1 cellular context compared by ENCODE assay signal in the genomic region with DNA sequence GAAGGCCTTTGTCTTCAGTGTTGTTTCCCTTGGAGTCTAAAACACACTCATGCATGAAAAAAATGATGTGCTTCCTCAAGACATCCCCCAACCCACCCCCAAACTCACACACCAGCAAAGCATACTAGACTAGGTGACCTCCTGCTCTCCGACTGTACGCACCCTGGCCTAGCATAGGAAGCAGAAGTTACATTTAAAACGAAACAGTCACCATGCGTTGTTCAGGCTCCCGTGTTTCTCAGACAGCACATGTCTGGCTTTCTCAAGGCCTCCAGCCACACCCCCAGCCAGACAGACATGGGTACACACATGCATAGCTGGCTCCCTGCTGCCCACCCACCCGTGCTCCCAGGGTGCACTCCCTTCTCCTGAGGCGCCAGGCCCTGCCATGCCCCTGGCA.
TF ChIP-seq lines count a peak whose summit lies in the region.

No MANE protein-coding gene starts in this region.

TF ChIP-seq in GM23338, 12 proteins besides CTCF, POLR2A, EP300 and RAD21 (continued from another document):
- TF ChIP-seq, protein P1, sequence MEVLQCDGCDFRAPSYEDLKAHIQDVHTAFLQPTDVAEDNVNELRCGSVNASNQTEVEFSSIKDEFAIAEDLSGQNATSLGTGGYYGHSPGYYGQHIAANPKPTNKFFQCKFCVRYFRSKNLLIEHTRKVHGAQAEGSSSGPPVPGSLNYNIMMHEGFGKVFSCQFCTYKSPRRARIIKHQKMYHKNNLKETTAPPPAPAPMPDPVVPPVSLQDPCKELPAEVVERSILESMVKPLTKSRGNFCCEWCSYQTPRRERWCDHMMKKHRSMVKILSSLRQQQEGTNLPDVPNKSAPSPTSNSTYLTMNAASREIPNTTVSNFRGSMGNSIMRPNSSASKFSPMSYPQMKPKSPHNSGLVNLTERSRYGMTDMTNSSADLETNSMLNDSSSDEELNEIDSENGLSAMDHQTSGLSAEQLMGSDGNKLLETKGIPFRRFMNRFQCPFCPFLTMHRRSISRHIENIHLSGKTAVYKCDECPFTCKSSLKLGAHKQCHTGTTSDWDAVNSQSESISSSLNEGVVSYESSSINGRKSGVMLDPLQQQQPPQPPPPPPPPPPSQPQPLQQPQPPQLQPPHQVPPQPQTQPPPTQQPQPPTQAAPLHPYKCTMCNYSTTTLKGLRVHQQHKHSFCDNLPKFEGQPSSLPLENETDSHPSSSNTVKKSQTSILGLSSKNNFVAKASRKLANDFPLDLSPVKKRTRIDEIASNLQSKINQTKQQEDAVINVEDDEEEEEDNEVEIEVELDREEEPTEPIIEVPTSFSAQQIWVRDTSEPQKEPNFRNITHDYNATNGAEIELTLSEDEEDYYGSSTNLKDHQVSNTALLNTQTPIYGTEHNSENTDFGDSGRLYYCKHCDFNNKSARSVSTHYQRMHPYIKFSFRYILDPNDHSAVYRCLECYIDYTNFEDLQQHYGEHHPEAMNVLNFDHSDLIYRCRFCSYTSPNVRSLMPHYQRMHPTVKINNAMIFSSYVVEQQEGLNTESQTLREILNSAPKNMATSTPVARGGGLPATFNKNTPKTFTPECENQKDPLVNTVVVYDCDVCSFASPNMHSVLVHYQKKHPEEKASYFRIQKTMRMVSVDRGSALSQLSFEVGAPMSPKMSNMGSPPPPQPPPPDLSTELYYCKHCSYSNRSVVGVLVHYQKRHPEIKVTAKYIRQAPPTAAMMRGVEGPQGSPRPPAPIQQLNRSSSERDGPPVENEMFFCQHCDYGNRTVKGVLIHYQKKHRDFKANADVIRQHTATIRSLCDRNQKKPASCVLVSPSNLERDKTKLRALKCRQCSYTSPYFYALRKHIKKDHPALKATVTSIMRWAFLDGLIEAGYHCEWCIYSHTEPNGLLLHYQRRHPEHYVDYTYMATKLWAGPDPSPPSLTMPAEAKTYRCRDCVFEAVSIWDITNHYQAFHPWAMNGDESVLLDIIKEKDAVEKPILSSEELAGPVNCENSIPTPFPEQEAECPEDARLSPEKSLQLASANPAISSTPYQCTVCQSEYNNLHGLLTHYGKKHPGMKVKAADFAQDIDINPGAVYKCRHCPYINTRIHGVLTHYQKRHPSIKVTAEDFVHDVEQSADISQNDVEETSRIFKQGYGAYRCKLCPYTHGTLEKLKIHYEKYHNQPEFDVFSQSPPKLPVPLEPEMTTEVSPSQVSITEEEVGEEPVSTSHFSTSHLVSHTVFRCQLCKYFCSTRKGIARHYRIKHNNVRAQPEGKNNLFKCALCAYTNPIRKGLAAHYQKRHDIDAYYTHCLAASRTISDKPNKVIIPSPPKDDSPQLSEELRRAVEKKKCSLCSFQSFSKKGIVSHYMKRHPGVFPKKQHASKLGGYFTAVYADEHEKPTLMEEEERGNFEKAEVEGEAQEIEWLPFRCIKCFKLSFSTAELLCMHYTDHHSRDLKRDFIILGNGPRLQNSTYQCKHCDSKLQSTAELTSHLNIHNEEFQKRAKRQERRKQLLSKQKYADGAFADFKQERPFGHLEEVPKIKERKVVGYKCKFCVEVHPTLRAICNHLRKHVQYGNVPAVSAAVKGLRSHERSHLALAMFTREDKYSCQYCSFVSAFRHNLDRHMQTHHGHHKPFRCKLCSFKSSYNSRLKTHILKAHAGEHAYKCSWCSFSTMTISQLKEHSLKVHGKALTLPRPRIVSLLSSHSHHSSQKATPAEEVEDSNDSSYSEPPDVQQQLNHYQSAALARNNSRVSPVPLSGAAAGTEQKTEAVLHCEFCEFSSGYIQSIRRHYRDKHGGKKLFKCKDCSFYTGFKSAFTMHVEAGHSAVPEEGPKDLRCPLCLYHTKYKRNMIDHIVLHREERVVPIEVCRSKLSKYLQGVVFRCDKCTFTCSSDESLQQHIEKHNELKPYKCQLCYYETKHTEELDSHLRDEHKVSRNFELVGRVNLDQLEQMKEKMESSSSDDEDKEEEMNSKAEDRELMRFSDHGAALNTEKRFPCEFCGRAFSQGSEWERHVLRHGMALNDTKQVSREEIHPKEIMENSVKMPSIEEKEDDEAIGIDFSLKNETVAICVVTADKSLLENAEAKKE (CRISPR knock-in tag; IDR thresholded peaks at IDR 0.05) = no peak
- TF ChIP-seq EZH2 (IDR thresholded peaks at IDR 0.05; ENCODE audit: low read depth, unreplicated experiment) = no peak
- TF ChIP-seq CREB1 (CRISPR knock-in tag; IDR thresholded peaks at IDR 0.05; ENCODE audit: low read depth) = no peak
- TF ChIP-seq ZNF331 (CRISPR knock-in tag; IDR thresholded peaks at IDR 0.05; ENCODE audit: low read depth) = no peak
- TF ChIP-seq POLR2AphosphoS5 (IDR thresholded peaks at IDR 0.05; ENCODE audit: low read depth) = no peak
- TF ChIP-seq EZH2phosphoT487 (IDR thresholded peaks at IDR 0.05; ENCODE audit: unreplicated experiment) = no peak
- TF ChIP-seq NANOG (IDR thresholded peaks at IDR 0.05; ENCODE audit: borderline replicate concordance) = no peak
- TF ChIP-seq STAT1 (IDR thresholded peaks at IDR 0.05; ENCODE audit: unreplicated experiment) = no peak
- TF ChIP-seq, protein P2, sequence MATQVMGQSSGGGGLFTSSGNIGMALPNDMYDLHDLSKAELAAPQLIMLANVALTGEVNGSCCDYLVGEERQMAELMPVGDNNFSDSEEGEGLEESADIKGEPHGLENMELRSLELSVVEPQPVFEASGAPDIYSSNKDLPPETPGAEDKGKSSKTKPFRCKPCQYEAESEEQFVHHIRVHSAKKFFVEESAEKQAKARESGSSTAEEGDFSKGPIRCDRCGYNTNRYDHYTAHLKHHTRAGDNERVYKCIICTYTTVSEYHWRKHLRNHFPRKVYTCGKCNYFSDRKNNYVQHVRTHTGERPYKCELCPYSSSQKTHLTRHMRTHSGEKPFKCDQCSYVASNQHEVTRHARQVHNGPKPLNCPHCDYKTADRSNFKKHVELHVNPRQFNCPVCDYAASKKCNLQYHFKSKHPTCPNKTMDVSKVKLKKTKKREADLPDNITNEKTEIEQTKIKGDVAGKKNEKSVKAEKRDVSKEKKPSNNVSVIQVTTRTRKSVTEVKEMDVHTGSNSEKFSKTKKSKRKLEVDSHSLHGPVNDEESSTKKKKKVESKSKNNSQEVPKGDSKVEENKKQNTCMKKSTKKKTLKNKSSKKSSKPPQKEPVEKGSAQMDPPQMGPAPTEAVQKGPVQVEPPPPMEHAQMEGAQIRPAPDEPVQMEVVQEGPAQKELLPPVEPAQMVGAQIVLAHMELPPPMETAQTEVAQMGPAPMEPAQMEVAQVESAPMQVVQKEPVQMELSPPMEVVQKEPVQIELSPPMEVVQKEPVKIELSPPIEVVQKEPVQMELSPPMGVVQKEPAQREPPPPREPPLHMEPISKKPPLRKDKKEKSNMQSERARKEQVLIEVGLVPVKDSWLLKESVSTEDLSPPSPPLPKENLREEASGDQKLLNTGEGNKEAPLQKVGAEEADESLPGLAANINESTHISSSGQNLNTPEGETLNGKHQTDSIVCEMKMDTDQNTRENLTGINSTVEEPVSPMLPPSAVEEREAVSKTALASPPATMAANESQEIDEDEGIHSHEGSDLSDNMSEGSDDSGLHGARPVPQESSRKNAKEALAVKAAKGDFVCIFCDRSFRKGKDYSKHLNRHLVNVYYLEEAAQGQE (IDR thresholded peaks at IDR 0.05; ENCODE audit: unreplicated experiment) = no peak
- TF ChIP-seq JUNB (IDR thresholded peaks at IDR 0.05; ENCODE audit: unreplicated experiment) = no peak
- no peak for TF ChIP-seq ZNF114 (CRISPR knock-in tag; IDR thresholded peaks at IDR 0.05)
TF ChIP-seq in GM23338: peak in this region for 0.
